8 cellular contexts compared by ENCODE assay signal in genomic region chr20:46689082-46689753, GRCh38. TPM values are rescaled to one million over a fixed set of nuclear protein-coding genes. Genes with fewer than 3 reads are reported as not detected.
DNase-seq lines count a peak whose midpoint lies in the region; ATAC-seq and TF ChIP-seq lines count a peak whose summit lies in the region.

TP53RK (minus strand) TSS chr20:46689444; CDS start chr20:46689414, 30 bp downstream.

- intact Hi-C loops in left lung (cut with DNase I): no loop called here

- H3K27ac ChIP-seq in C4-2B (peak within 1 kb of the TSS; percentile 98), left lung (peak within 1 kb of the TSS; percentile 95 to 97)

- TF ChIP-seq CTCF in C4-2B (conservative IDR thresholded peaks at IDR 0.05) (no peak; the same call in 1 of the 2 replicates), left lung (IDR thresholded peaks at IDR 0.05) (peak; percentile 21 to 51)

- peak within 1 kb of the TSS; percentile 78 to 88 for H3K4me3 ChIP-seq in left lung

- peak; percentile 89 for ATAC-seq in GM19351 (IDR thresholded peaks at IDR 0.05; ENCODE audit: unreplicated experiment)
- peak; percentile 95 for ATAC-seq in HG03521 (IDR thresholded peaks at IDR 0.05; ENCODE audit: unreplicated experiment)
- peak; percentile 97 for ATAC-seq in left lung

- peaks cover 13 to 34% of the 10 kb centered on the region in 2 donors for H3K4me1 ChIP-seq in left lung

- DNase-seq in NCI-H748 (lab: John Stamatoyannopoulos, UW; ENCODE audit: unreplicated experiment) (peak; percentile 88), dedifferentiated amniotic fluid mesenchymal stem cell (ENCODE audit: extremely low spot score) (peak; percentile 100), left lung (peak; percentile 98 to 100)
- peak; percentile 93 for DNase-seq in activated CD4-positive, alpha-beta T cell treated with anti-CD3 and anti-CD28 coated beads, Interleukin-2, amount 50 U/mL, for 1 hour
- DNase-seq in stimulated activated CD4-positive, alpha-beta T cell treated with anti-CD3 and anti-CD28 coated beads, Interleukin-2, amount 100 ng/mL, for 48 hours: peak; percentile 88 to 95

- no peaks in the 10 kb centered on the region for H3K27me3 ChIP-seq in left lung

- H3K9me3 ChIP-seq in left lung: no peaks in the 10 kb centered on the region

- peaks cover 0 to 14% of the 10 kb centered on the region in 2 donors for H3K36me3 ChIP-seq in left lung

RNA-seq across cellular contexts. Expression of gene TP53RK, which starts in this region (rescaled TPM):
- total RNA-seq in left lung: 10 to 100 TPM in 1 of 2 donors, 1 to 10 TPM in 1; 9.6 to 11.6 TPM

Comparison
In these comparisons a context has a peak if more than half of its experiments do, and no peak if none do; other contexts are left out.
1. Peak in every context shown above with its lines: DNase-seq, ATAC-seq, H3K4me3 ChIP-seq and H3K27ac ChIP-seq.